ENCODE assay signal across 22 cellular contexts in genomic region chr3:58274027-58274614, GRCh38. TPM values are rescaled to one million over a fixed set of nuclear protein-coding genes. Genes with fewer than 3 reads are reported as not detected.
DNase-seq lines count a peak whose midpoint lies in the region; ATAC-seq, FAIRE-seq and TF ChIP-seq lines count a peak whose summit lies in the region.
"Had no signal": no experiment of that assay in that cellular context is flagged by ENCODE, and none has a peak within 500 bp of the region (broad histone marks: within the 10 kb centered on the region; RNA-seq: fewer than 3 reads in every experiment).

No MANE protein-coding gene starts in this region.

- POLR2A ChIA-PET in HepG2 (lab: Yijun Ruan, JAX), result no interaction called here

- H3K9me3 Mint-ChIP-seq in activated T-cell treated with anti-CD3 and anti-CD28 coated beads, Interleukin-2, amount 50 U/mL, for 4 hours, result no peaks in the 10 kb centered on the region
- peaks cover 6% of the 10 kb centered on the region for H3K9me3 Mint-ChIP-seq in activated T-helper 2 cell treated with anti-CD3 and anti-CD28 coated beads, Interferon-gamma antibody, Interleukin-2, Interleukin-4, amounts not matched to agents 10 μg/mL and 5 μg/mL and 100 μg/mL, durations not matched to agents 14 hours and 24 hours and 36 hours

- TF ChIP-seq POLR2A in HepG2 (IDR thresholded peaks at IDR 0.05; ENCODE audit: insufficient read depth in 1 of 2, low read depth in 2 of 2, low read length in 2 of 2) (no peak), spleen (IDR thresholded peaks at IDR 0.05) (no peak), ovary (IDR thresholded peaks at IDR 0.05) (no peak)

- TF ChIP-seq CTCF in liver (IDR thresholded peaks at IDR 0.05; ENCODE audit: low read depth, low read length, missing input control) (no peak), HepG2 (CRISPR knock-in tag; IDR thresholded peaks at IDR 0.05) (no peak), spleen (IDR thresholded peaks at IDR 0.05 in 8 of 11, conservative IDR thresholded peaks at IDR 0.05 in 3 of 11) (no peak), ovary (IDR thresholded peaks at IDR 0.05) (no peak)

- no peaks in the 10 kb centered on the region for H3K27me3 Mint-ChIP-seq in activated T-cell treated with anti-CD3 and anti-CD28 coated beads, Interleukin-2, amount 50 U/mL, for 4 hours (ENCODE audit: low read depth)
- H3K27me3 Mint-ChIP-seq in activated T-helper 2 cell treated with anti-CD3 and anti-CD28 coated beads, Interferon-gamma antibody, Interleukin-2, Interleukin-4, amounts not matched to agents 10 μg/mL and 5 μg/mL and 100 μg/mL, durations not matched to agents 14 hours and 24 hours and 36 hours (ENCODE audit: low read depth), result no peaks in the 10 kb centered on the region
- H3K27me3 Mint-ChIP-seq: CD4-positive, CD25-positive, alpha-beta regulatory T cell had no signal

- no peak for FAIRE-seq in HepG2 (lab: Jason Lieb, UNC)
- FAIRE-seq: H54, RCC 7860 had no signal

- H3K27me3 ChIP-seq in liver (ENCODE audit: control insufficient read depth in 4 of 4, insufficient read depth in 4 of 4, low read length in 3 of 4) (no peaks in the 10 kb centered on the region), HepG2 (ENCODE audit: control insufficient read depth in 1 of 2, insufficient read depth in 2 of 2, low read length in 2 of 2) (no peaks in the 10 kb centered on the region), adipocyte (replicated peaks; ENCODE audit: control insufficient read depth, insufficient read depth, low read length) (no peaks in the 10 kb centered on the region), spleen (replicated peaks in 1 of 7) (no peaks in the 10 kb centered on the region), ovary (no peaks in the 10 kb centered on the region)

- H3K4me1 Mint-ChIP-seq in activated T-cell treated with anti-CD3 and anti-CD28 coated beads, Interleukin-2, amount 50 U/mL, for 4 hours (ENCODE audit: low read depth), result peaks cover 5% of the 10 kb centered on the region
- peaks cover 10% of the 10 kb centered on the region for H3K4me1 Mint-ChIP-seq in activated T-helper 2 cell treated with anti-CD3 and anti-CD28 coated beads, Interferon-gamma antibody, Interleukin-2, Interleukin-4, amounts not matched to agents 10 μg/mL and 5 μg/mL and 100 μg/mL, durations not matched to agents 14 hours and 24 hours and 36 hours (ENCODE audit: low read depth)

- no peak overlapping the region for H3K4me2 ChIP-seq in HepG2 (ENCODE audit: low read depth, low read length)

- H3K9ac ChIP-seq in liver (ENCODE audit: low read depth in 1 of 2, low read length in 2 of 2), result no peak overlapping the region
- no peak overlapping the region for H3K9ac ChIP-seq in HepG2 (ENCODE audit: insufficient read depth, low read depth, low read length)
- H3K9ac ChIP-seq in adipocyte (ENCODE audit: low read length), result no peak overlapping the region

- no TSS peak for BruUV-seq in HepG2 (replicated peaks; lab: Mats Ljungman, UMichigan)

- no peak overlapping the region for H3K27ac Mint-ChIP-seq in activated T-helper 2 cell treated with anti-CD3 and anti-CD28 coated beads, Interferon-gamma antibody, Interleukin-2, Interleukin-4, amounts not matched to agents 10 μg/mL and 5 μg/mL and 100 μg/mL, durations not matched to agents 14 hours and 24 hours and 36 hours
- H3K27ac Mint-ChIP-seq: CD4-positive, CD25-positive, alpha-beta regulatory T cell had no signal

- H3K4me3 ChIP-seq in liver (ENCODE audit: low read depth in 1 of 3, low read length in 3 of 3) (no peak overlapping the region), HepG2 (replicated peaks in 1 of 3; ENCODE audit: insufficient read depth in 1 of 3, low read depth in 2 of 3, low read length in 3 of 3) (no peak overlapping the region), adipocyte (ENCODE audit: low read length) (no peak overlapping the region), spleen (no peak overlapping the region), ovary (no peak overlapping the region)

- H2AFZ ChIP-seq in HepG2 (ENCODE audit: low read length), result no peak overlapping the region

- no peak for TF ChIP-seq RAD21 in liver (IDR thresholded peaks at IDR 0.05)
- TF ChIP-seq RAD21 in HepG2 (CRISPR knock-in tag; IDR thresholded peaks at IDR 0.05), result no peak

- H3K4me1 ChIP-seq in liver (ENCODE audit: control insufficient read depth in 4 of 4, insufficient read depth in 4 of 4, low read length in 3 of 4) (peaks cover 2 to 20% (median 11%) of the 10 kb centered on the region in 4 donors), HepG2 (ENCODE audit: insufficient read depth, low read length) (0 out of 2 replicates have a peak, but pooled peaks cover 6% of the 10 kb centered on the region), adipocyte (ENCODE audit: control insufficient read depth, insufficient read depth, low read length) (peaks cover 23% of the 10 kb centered on the region), spleen (peaks cover 0 to 33% (median 16%) of the 10 kb centered on the region in 6 donors), ovary (ENCODE audit: insufficient read depth) (no peaks in the 10 kb centered on the region)

- no peak for ATAC-seq in HepG2
- ATAC-seq in activated T-cell treated with anti-CD3 and anti-CD28 coated beads, Interleukin-2, amount 50 U/mL, for 4 hours, result no peak

- no peak for TF ChIP-seq EP300 in HepG2 (IDR thresholded peaks at IDR 0.05; ENCODE audit: low read depth in 2 of 2, low read length in 2 of 2)
- TF ChIP-seq EP300 in HepG2 (CRISPR knock-in tag; IDR thresholded peaks at IDR 0.05; ENCODE audit: borderline replicate concordance), result no peak
- TF ChIP-seq EP300 in ovary (IDR thresholded peaks at IDR 0.05), result no peak

- peaks cover 27% of the 10 kb centered on the region for H3K36me3 Mint-ChIP-seq in activated T-cell treated with anti-CD3 and anti-CD28 coated beads, Interleukin-2, amount 50 U/mL, for 4 hours (ENCODE audit: insufficient read depth)
- peaks cover 71% of the 10 kb centered on the region for H3K36me3 Mint-ChIP-seq in activated T-helper 2 cell treated with anti-CD3 and anti-CD28 coated beads, Interferon-gamma antibody, Interleukin-2, Interleukin-4, amounts not matched to agents 10 μg/mL and 5 μg/mL and 100 μg/mL, durations not matched to agents 14 hours and 24 hours and 36 hours (ENCODE audit: low read depth)

- no peaks in the 10 kb centered on the region for H3K79me2 ChIP-seq in HepG2 (ENCODE audit: insufficient read depth, low read length)

- no peak overlapping the region for H3K27ac ChIP-seq in liver (ENCODE audit: low read depth in 1 of 2, low read length in 2 of 2)
- H3K27ac ChIP-seq in HepG2 (ENCODE audit: extremely low read length, insufficient read depth, low read length), result no peak overlapping the region
- H3K27ac ChIP-seq in spleen, result peak overlapping the region in 6 of 8 donors; percentile 35 to 69 (median 61)
- no peak overlapping the region for H3K27ac ChIP-seq in ovary
- H3K27ac ChIP-seq: 22Rv1 had no signal

- CTCF ChIA-PET in HepG2 (lab: Yijun Ruan, JAX; ENCODE audit: low intra/inter-chr PET ratio, low total read pairs), result no interaction called here

- H3K9me3 ChIP-seq in liver (ENCODE audit: control insufficient read depth in 4 of 4, low read length in 3 of 4) (no peaks in the 10 kb centered on the region), HepG2 (ENCODE audit: low read length) (no peaks in the 10 kb centered on the region), adipocyte (ENCODE audit: control insufficient read depth, low read length) (no peaks in the 10 kb centered on the region), spleen (peaks cover 0 to 5% (median 0%) of the 10 kb centered on the region in 8 donors), ovary (no peaks in the 10 kb centered on the region)

- intact Hi-C loops in HepG2 (cut with micrococcal nuclease; ENCODE audit: unreplicated experiment), result no loop called here
- intact Hi-C loops in spleen (cut with DNase I; ENCODE audit: low total_unique reads), result no loop called here
- intact Hi-C loops in ovary (cut with DNase I), result no loop called here
- intact Hi-C loops in activated T-helper 2 cell treated with anti-CD3 and anti-CD28 coated beads, Interferon-gamma antibody, Interleukin-2, Interleukin-4, amounts not matched to agents 10 μg/mL and 5 μg/mL and 100 μg/mL, durations not matched to agents 14 hours and 24 hours and 36 hours (cut with micrococcal nuclease), result no loop called here

- H4K20me1 ChIP-seq in HepG2 (ENCODE audit: insufficient read depth, low read length), result no peaks in the 10 kb centered on the region

- in situ Hi-C loops in HepG2 (cut with HindIII; ENCODE audit: extremely low pct_ligation_motif_present, low pct_unique_long_range_greater_than_20kb), result no loop called here

- WGBS in liver, result 52% methylated on average over 3 of the region's 3 CpGs
- 96% methylated on average over 3 of the region's 3 CpGs for WGBS in HepG2 (ENCODE audit: low lambda C conversion rate)
- WGBS in spleen, 5 donors, result 44 to 62% (median 62%) methylated on average over 3 of the region's 3 CpGs
- 61 to 73% (median 67%) methylated on average over 3 of the region's 3 CpGs for WGBS in ovary, 3 donors

- no peak overlapping the region for H3K4me3 Mint-ChIP-seq in activated T-cell treated with anti-CD3 and anti-CD28 coated beads, Interleukin-2, amount 50 U/mL, for 4 hours
- no peak overlapping the region for H3K4me3 Mint-ChIP-seq in activated T-helper 2 cell treated with anti-CD3 and anti-CD28 coated beads, Interferon-gamma antibody, Interleukin-2, Interleukin-4, amounts not matched to agents 10 μg/mL and 5 μg/mL and 100 μg/mL, durations not matched to agents 14 hours and 24 hours and 36 hours (ENCODE audit: low read depth)
- H3K4me3 Mint-ChIP-seq: CD4-positive, CD25-positive, alpha-beta regulatory T cell had no signal

- peaks cover 4 to 24% (median 14%) of the 10 kb centered on the region in 4 donors for H3K36me3 ChIP-seq in liver (ENCODE audit: control insufficient read depth in 4 of 4, insufficient read depth in 3 of 4, low read depth in 1 of 4, low read length in 3 of 4)
- peaks cover 4 to 11% of the 10 kb centered on the region in 2 experiments; a peak in 4 of 5 replicates for H3K36me3 ChIP-seq in HepG2 (replicated peaks in 1 of 2; ENCODE audit: control insufficient read depth in 1 of 2, insufficient read depth in 2 of 2, low read length in 2 of 2)
- peaks cover 11% of the 10 kb centered on the region for H3K36me3 ChIP-seq in adipocyte (ENCODE audit: control insufficient read depth, insufficient read depth, low read length, severe bottlenecking)
- peaks cover 0 to 89% (median 43%) of the 10 kb centered on the region in 6 donors for H3K36me3 ChIP-seq in spleen
- no peaks in the 10 kb centered on the region for H3K36me3 ChIP-seq in ovary

- DNase-seq in HepG2 (ENCODE audit: low spot score), result no peak
- DNase-seq in adipocyte (ENCODE audit: low read depth), result peak; percentile 46
- peak; percentile 44 for DNase-seq in fibroblast of peridontal ligament (ENCODE audit: extremely low read depth)
- no peak for DNase-seq in spleen
- DNase-seq in ovary, result no peak
- no peak for DNase-seq in activated T-cell treated with anti-CD3 and anti-CD28 coated beads, Interleukin-2, amount 50 U/mL, for 4 hours
- DNase-seq in activated T-helper 2 cell treated with anti-CD3 and anti-CD28 coated beads, Interferon-gamma antibody, Interleukin-2, Interleukin-4, amounts not matched to agents 10 μg/mL and 5 μg/mL and 100 μg/mL, durations not matched to agents 14 hours and 24 hours and 36 hours (ENCODE audit: low spot score), result no peak
- DNase-seq: AML-193; Calu3; CD4-positive, CD25-positive, alpha-beta regulatory T cell; GDM1; Karpas-422; NCI-H1105 treated with DMSO at 0.1 percent for 48 hours; NCI-H187 treated with DMSO at 0.1 percent for 48 hours; NCI-H2171 treated with DMSO at 0.1 percent for 48 hours; NCI-H510A; NCI-H82; SHP77 had no signal

RNA-seq across cellular contexts. Expression of gene RPP14, which starts 31.9 kb away (rescaled TPM):
- total RNA-seq in liver (10 to 100 TPM in 1 of 2 donors, 1 to 10 TPM in 1; 9.2 to 13.7 TPM), HepG2 (2016; rRNA removed; fragmentation: Illumina TruSeq; extraction: Trizol) (15.4 and 21.5 TPM in 2 replicates), spleen (10 to 100 TPM; 13.3 to 21.3 (median 16.1) TPM), ovary (10 to 100 TPM in 5 of 7 donors, 1 to 10 TPM in 2; 7.9 to 16.2 (median 15.0) TPM)
- polyA plus RNA-seq in liver (10 to 100 TPM in 1 of 2 donors, 1 to 10 TPM in 1; 7.4 to 10.9 TPM), HepG2 (2011; rRNA removed) (10.5 and 16.2 TPM in 2 replicates), spleen (10 to 100 TPM in 1 of 3 donors, 1 to 10 TPM in 2; 6.2 to 12.2 (median 7.1) TPM), ovary (10 to 100 TPM; 11.8 to 18.8 TPM)
- total RNA-seq in HepG2 (2016; cell fraction: cytosol; rRNA removed; fragmentation: Illumina TruSeq; extraction: Trizol; ENCODE audit: low read depth), result 3.9 and 5.5 TPM in 2 replicates
- total RNA-seq in HepG2 (2016; cell fraction: insoluble cytoplasmic fraction; rRNA removed; fragmentation: Illumina TruSeq; extraction: Trizol), result 19.2 and 23.3 TPM in 2 replicates
- total RNA-seq in HepG2 (2016; cell fraction: membrane; rRNA removed; fragmentation: Illumina TruSeq; extraction: Trizol), result 14.8 and 15.2 TPM in 2 replicates
- 13.3 and 14.6 TPM in 2 replicates for total RNA-seq in HepG2 (2016; cell fraction: nucleus; rRNA removed; fragmentation: Illumina TruSeq; extraction: Trizol)
- 8.2 and 12.1 TPM in 2 replicates for polyA plus RNA-seq in HepG2 (2011; cell fraction: cytosol; rRNA removed)
- 4.6 and 7.8 TPM in 2 replicates for polyA plus RNA-seq in HepG2 (2011; cell fraction: nucleus; rRNA removed)
- 7.4 and 10.0 TPM in 2 replicates for polyA plus RNA-seq in HepG2 (2012)
- polyA plus RNA-seq in HepG2 (2016; cell fraction: cytosol; fragmentation: Illumina TruSeq; extraction: Trizol; ENCODE audit: low read depth), result 3.0 and 5.0 TPM in 2 replicates
- polyA plus RNA-seq in HepG2 (2016; cell fraction: insoluble cytoplasmic fraction; fragmentation: Illumina TruSeq; extraction: Trizol; ENCODE audit: low read depth), result 19.5 and 20.3 TPM in 2 replicates
- polyA plus RNA-seq in HepG2 (2016; cell fraction: membrane; fragmentation: Illumina TruSeq; extraction: Trizol; ENCODE audit: low read depth), result 9.1 and 11.4 TPM in 2 replicates
- polyA plus RNA-seq in HepG2 (2016; cell fraction: nucleus; fragmentation: Illumina TruSeq; extraction: Trizol; ENCODE audit: insufficient read depth, low read depth), result 20.1 and 20.2 TPM in 2 replicates
- 11.7 and 17.4 TPM in 2 replicates for polyA minus RNA-seq in HepG2 (2011; rRNA and poly(A)+ RNA removed; ENCODE audit: low replicate concordance)
- polyA minus RNA-seq in HepG2 (2011; cell fraction: cytosol; rRNA and poly(A)+ RNA removed), result 4.1 and 6.0 TPM in 2 replicates
- polyA minus RNA-seq in HepG2 (2011; cell fraction: nucleus; rRNA and poly(A)+ RNA removed), result 17.5 and 18.9 TPM in 2 replicates
- 10 to 100 TPM; 21.6 to 24.8 (median 23.8) TPM for total RNA-seq in activated T-cell treated with anti-CD3 and anti-CD28 coated beads, Interleukin-2, amount 50 U/mL, for 4 hours
- total RNA-seq in activated T-helper 2 cell treated with anti-CD3 and anti-CD28 coated beads, Interferon-gamma antibody, Interleukin-2, Interleukin-4, amounts not matched to agents 10 μg/mL and 5 μg/mL and 100 μg/mL, durations not matched to agents 14 hours and 24 hours and 36 hours, result 21.8 and 23.8 TPM in 2 replicates

RNA-seq across cellular contexts. Expression of gene HTD2, which starts 32.2 kb away (rescaled TPM):
- total RNA-seq in liver, result 10 to 100 TPM in 1 of 2 donors, 1 to 10 TPM in 1; 7.4 to 14.8 TPM
- polyA plus RNA-seq in liver, result 10 to 100 TPM in 1 of 2 donors, 1 to 10 TPM in 1; 6.6 to 14.6 TPM
- 13.7 and 20.1 TPM in 2 replicates for total RNA-seq in HepG2 (2016; rRNA removed; fragmentation: Illumina TruSeq; extraction: Trizol)
- 3.2 and 5.5 TPM in 2 replicates for total RNA-seq in HepG2 (2016; cell fraction: cytosol; rRNA removed; fragmentation: Illumina TruSeq; extraction: Trizol; ENCODE audit: low read depth)
- total RNA-seq in HepG2 (2016; cell fraction: insoluble cytoplasmic fraction; rRNA removed; fragmentation: Illumina TruSeq; extraction: Trizol), result 12.8 and 20.3 TPM in 2 replicates
- total RNA-seq in HepG2 (2016; cell fraction: membrane; rRNA removed; fragmentation: Illumina TruSeq; extraction: Trizol), result 13.7 and 15.4 TPM in 2 replicates
- total RNA-seq in HepG2 (2016; cell fraction: nucleus; rRNA removed; fragmentation: Illumina TruSeq; extraction: Trizol), result 7.4 and 8.0 TPM in 2 replicates
- 7.8 and 8.6 TPM in 2 replicates for polyA plus RNA-seq in HepG2 (2011; rRNA removed)
- polyA plus RNA-seq in HepG2 (2011; cell fraction: cytosol; rRNA removed), result 5.0 and 8.2 TPM in 2 replicates
- polyA plus RNA-seq in HepG2 (2011; cell fraction: nucleus; rRNA removed), result 2.4 and 2.6 TPM in 2 replicates
- polyA plus RNA-seq in HepG2 (2012), result 5.6 and 7.7 TPM in 2 replicates
- 3.9 and 5.1 TPM in 2 replicates for polyA plus RNA-seq in HepG2 (2016; cell fraction: cytosol; fragmentation: Illumina TruSeq; extraction: Trizol; ENCODE audit: low read depth)
- polyA plus RNA-seq in HepG2 (2016; cell fraction: insoluble cytoplasmic fraction; fragmentation: Illumina TruSeq; extraction: Trizol; ENCODE audit: low read depth), result 14.3 and 17.9 TPM in 2 replicates
- 8.0 and 9.8 TPM in 2 replicates for polyA plus RNA-seq in HepG2 (2016; cell fraction: membrane; fragmentation: Illumina TruSeq; extraction: Trizol; ENCODE audit: low read depth)
- polyA plus RNA-seq in HepG2 (2016; cell fraction: nucleus; fragmentation: Illumina TruSeq; extraction: Trizol; ENCODE audit: insufficient read depth, low read depth), result 12.9 and 13.7 TPM in 2 replicates
- polyA minus RNA-seq in HepG2 (2011; rRNA and poly(A)+ RNA removed; ENCODE audit: low replicate concordance), result 3.9 and 9.8 TPM in 2 replicates
- 4.0 and 4.7 TPM in 2 replicates for polyA minus RNA-seq in HepG2 (2011; cell fraction: cytosol; rRNA and poly(A)+ RNA removed)
- 5.2 and 5.7 TPM in 2 replicates for polyA minus RNA-seq in HepG2 (2011; cell fraction: nucleus; rRNA and poly(A)+ RNA removed)
- 10 to 100 TPM in 3 of 7 donors, 1 to 10 TPM in 4; 6.4 to 20.0 (median 8.7) TPM for total RNA-seq in spleen
- 1 to 10 TPM; 2.3 to 5.6 (median 3.6) TPM for polyA plus RNA-seq in spleen
- 10 to 100 TPM in 2 of 7 donors, 1 to 10 TPM in 5; 7.3 to 12.0 (median 9.1) TPM for total RNA-seq in ovary
- polyA plus RNA-seq in ovary, result 10 to 100 TPM in 1 of 2 donors, 1 to 10 TPM in 1; 9.2 to 11.3 TPM
- total RNA-seq in activated T-cell treated with anti-CD3 and anti-CD28 coated beads, Interleukin-2, amount 50 U/mL, for 4 hours, result 10 to 100 TPM; 14.4 to 16.1 (median 15.9) TPM
- total RNA-seq in activated T-helper 2 cell treated with anti-CD3 and anti-CD28 coated beads, Interferon-gamma antibody, Interleukin-2, Interleukin-4, amounts not matched to agents 10 μg/mL and 5 μg/mL and 100 μg/mL, durations not matched to agents 14 hours and 24 hours and 36 hours, result 10.1 and 10.5 TPM in 2 replicates

RNA-seq across cellular contexts. Expression of gene ABHD6, which starts 36.5 kb away (rescaled TPM):
- total RNA-seq in liver (10 to 100 TPM; 19.8 to 60.9 TPM), HepG2 (2016; rRNA removed; fragmentation: Illumina TruSeq; extraction: Trizol) (5.7 and 9.0 TPM in 2 replicates), spleen (10 to 100 TPM; 42.9 to 79.9 (median 59.8) TPM), ovary (10 to 100 TPM in 4 of 7 donors, 1 to 10 TPM in 3; 8.2 to 11.3 (median 10.5) TPM)
- polyA plus RNA-seq in liver (10 to 100 TPM; 36.5 to 40.1 TPM), HepG2 (2011; rRNA removed) (16.5 and 17.2 TPM in 2 replicates), spleen (10 to 100 TPM; 17.2 to 39.3 (median 34.9) TPM), ovary (10 to 100 TPM in 1 of 2 donors, 1 to 10 TPM in 1; 4.8 to 36.6 TPM)
- total RNA-seq in HepG2 (2016; cell fraction: cytosol; rRNA removed; fragmentation: Illumina TruSeq; extraction: Trizol; ENCODE audit: low read depth), result 4.3 and 4.9 TPM in 2 replicates
- total RNA-seq in HepG2 (2016; cell fraction: insoluble cytoplasmic fraction; rRNA removed; fragmentation: Illumina TruSeq; extraction: Trizol), result 4.8 and 8.8 TPM in 2 replicates
- total RNA-seq in HepG2 (2016; cell fraction: membrane; rRNA removed; fragmentation: Illumina TruSeq; extraction: Trizol), result 7.3 and 7.9 TPM in 2 replicates
- 7.5 and 8.4 TPM in 2 replicates for total RNA-seq in HepG2 (2016; cell fraction: nucleus; rRNA removed; fragmentation: Illumina TruSeq; extraction: Trizol)
- polyA plus RNA-seq in HepG2 (2011; cell fraction: cytosol; rRNA removed), result 17.9 and 18.6 TPM in 2 replicates
- 10.2 and 11.0 TPM in 2 replicates for polyA plus RNA-seq in HepG2 (2011; cell fraction: nucleus; rRNA removed)
- 7.6 and 9.4 TPM in 2 replicates for polyA plus RNA-seq in HepG2 (2012)
- polyA plus RNA-seq in HepG2 (2016; cell fraction: cytosol; fragmentation: Illumina TruSeq; extraction: Trizol; ENCODE audit: low read depth), result 3.4 and 4.3 TPM in 2 replicates
- 4.7 and 5.8 TPM in 2 replicates for polyA plus RNA-seq in HepG2 (2016; cell fraction: insoluble cytoplasmic fraction; fragmentation: Illumina TruSeq; extraction: Trizol; ENCODE audit: low read depth)
- 4.9 and 6.1 TPM in 2 replicates for polyA plus RNA-seq in HepG2 (2016; cell fraction: membrane; fragmentation: Illumina TruSeq; extraction: Trizol; ENCODE audit: low read depth)
- 9.1 and 12.2 TPM in 2 replicates for polyA plus RNA-seq in HepG2 (2016; cell fraction: nucleus; fragmentation: Illumina TruSeq; extraction: Trizol; ENCODE audit: insufficient read depth, low read depth)
- polyA minus RNA-seq in HepG2 (2011; rRNA and poly(A)+ RNA removed; ENCODE audit: low replicate concordance), result 34.5 and 67.6 TPM in 2 replicates
- polyA minus RNA-seq in HepG2 (2011; cell fraction: cytosol; rRNA and poly(A)+ RNA removed), result 10.7 and 12.8 TPM in 2 replicates
- polyA minus RNA-seq in HepG2 (2011; cell fraction: nucleus; rRNA and poly(A)+ RNA removed), result 12.6 and 14.9 TPM in 2 replicates
- 1 to 10 TPM; 4.0 to 7.9 (median 6.7) TPM for total RNA-seq in activated T-cell treated with anti-CD3 and anti-CD28 coated beads, Interleukin-2, amount 50 U/mL, for 4 hours
- 26.4 and 28.2 TPM in 2 replicates for total RNA-seq in activated T-helper 2 cell treated with anti-CD3 and anti-CD28 coated beads, Interferon-gamma antibody, Interleukin-2, Interleukin-4, amounts not matched to agents 10 μg/mL and 5 μg/mL and 100 μg/mL, durations not matched to agents 14 hours and 24 hours and 36 hours

RNA-seq across cellular contexts. Expression of gene PXK, which starts 58.6 kb away (rescaled TPM):
- total RNA-seq in liver, result 10 to 100 TPM; 11.3 to 14.0 TPM
- polyA plus RNA-seq in liver, result 10 to 100 TPM in 1 of 2 donors, 1 to 10 TPM in 1; 6.0 to 15.9 TPM
- total RNA-seq in HepG2 (2016; rRNA removed; fragmentation: Illumina TruSeq; extraction: Trizol), result 5.8 and 6.4 TPM in 2 replicates
- total RNA-seq in HepG2 (2016; cell fraction: cytosol; rRNA removed; fragmentation: Illumina TruSeq; extraction: Trizol; ENCODE audit: low read depth), result 1.8 and 2.2 TPM in 2 replicates
- total RNA-seq in HepG2 (2016; cell fraction: insoluble cytoplasmic fraction; rRNA removed; fragmentation: Illumina TruSeq; extraction: Trizol), result 6.2 and 6.4 TPM in 2 replicates
- 2.6 and 2.9 TPM in 2 replicates for total RNA-seq in HepG2 (2016; cell fraction: membrane; rRNA removed; fragmentation: Illumina TruSeq; extraction: Trizol)
- total RNA-seq in HepG2 (2016; cell fraction: nucleus; rRNA removed; fragmentation: Illumina TruSeq; extraction: Trizol), result 3.7 and 5.2 TPM in 2 replicates
- 15.2 and 18.6 TPM in 2 replicates for polyA plus RNA-seq in HepG2 (2011; rRNA removed)
- 11.0 and 12.7 TPM in 2 replicates for polyA plus RNA-seq in HepG2 (2011; cell fraction: cytosol; rRNA removed)
- 12.6 and 12.8 TPM in 2 replicates for polyA plus RNA-seq in HepG2 (2011; cell fraction: nucleus; rRNA removed)
- 16.4 and 17.0 TPM in 2 replicates for polyA plus RNA-seq in HepG2 (2012)
- 0.76 and 0.80 TPM in 2 replicates for polyA plus RNA-seq in HepG2 (2016; cell fraction: cytosol; fragmentation: Illumina TruSeq; extraction: Trizol; ENCODE audit: low read depth)
- 6.2 and 8.2 TPM in 2 replicates for polyA plus RNA-seq in HepG2 (2016; cell fraction: insoluble cytoplasmic fraction; fragmentation: Illumina TruSeq; extraction: Trizol; ENCODE audit: low read depth)
- polyA plus RNA-seq in HepG2 (2016; cell fraction: membrane; fragmentation: Illumina TruSeq; extraction: Trizol; ENCODE audit: low read depth), result 1.8 and 2.3 TPM in 2 replicates
- 6.6 and 7.1 TPM in 2 replicates for polyA plus RNA-seq in HepG2 (2016; cell fraction: nucleus; fragmentation: Illumina TruSeq; extraction: Trizol; ENCODE audit: insufficient read depth, low read depth)
- 5.6 and 21.2 TPM in 2 replicates for polyA minus RNA-seq in HepG2 (2011; rRNA and poly(A)+ RNA removed; ENCODE audit: low replicate concordance)
- 12.4 and 13.2 TPM in 2 replicates for polyA minus RNA-seq in HepG2 (2011; cell fraction: cytosol; rRNA and poly(A)+ RNA removed)
- 33.3 and 36.6 TPM in 2 replicates for polyA minus RNA-seq in HepG2 (2011; cell fraction: nucleus; rRNA and poly(A)+ RNA removed)
- 10 to 100 TPM; 39.4 to 80.9 (median 56.5) TPM for total RNA-seq in spleen
- 10 to 100 TPM; 19.3 to 25.3 (median 19.9) TPM for polyA plus RNA-seq in spleen
- total RNA-seq in ovary, result 10 to 100 TPM; 21.6 to 36.6 (median 25.9) TPM
- 10 to 100 TPM; 17.2 to 42.0 TPM for polyA plus RNA-seq in ovary
- total RNA-seq in activated T-cell treated with anti-CD3 and anti-CD28 coated beads, Interleukin-2, amount 50 U/mL, for 4 hours, result 10 to 100 TPM; 30.1 to 40.2 (median 32.2) TPM
- total RNA-seq in activated T-helper 2 cell treated with anti-CD3 and anti-CD28 coated beads, Interferon-gamma antibody, Interleukin-2, Interleukin-4, amounts not matched to agents 10 μg/mL and 5 μg/mL and 100 μg/mL, durations not matched to agents 14 hours and 24 hours and 36 hours, result 47.6 and 48.7 TPM in 2 replicates

Comparison
In these comparisons a context has a peak if more than half of its experiments do, and no peak if none do; other contexts are left out.
1. H3K27ac ChIP-seq: peak in spleen (6 of 8); none in liver (0 of 2), HepG2 (single experiment) and ovary (0 of 2).
2. DNase-seq: peak in adipocyte (single experiment) and fibroblast of peridontal ligament (single experiment); none in HepG2 (single experiment), spleen (single experiment), ovary (0 of 5), activated T-cell treated with anti-CD3 and anti-CD28 coated beads, Interleukin-2, amount 50 U/mL, for 4 hours (single experiment) and activated T-helper 2 cell treated with anti-CD3 and anti-CD28 coated beads, Interferon-gamma antibody, Interleukin-2, Interleukin-4, amounts not matched to agents 10 μg/mL and 5 μg/mL and 100 μg/mL, durations not matched to agents 14 hours and 24 hours and 36 hours (single experiment).